In genomic region chr1:145994391-145995120, GRCh38 we compare ENCODE assay signal across 8 cellular contexts. TPM values are rescaled to one million over a fixed set of nuclear protein-coding genes. Genes with fewer than 3 reads are reported as not detected.
DNase-seq lines count a peak whose midpoint lies in the region; ATAC-seq and TF ChIP-seq lines count a peak whose summit lies in the region.

No MANE protein-coding gene starts in this region.

- H3K4me1 ChIP-seq in left ventricle myocardium inferior, result peaks cover 86% of the 10 kb centered on the region
- peaks cover 15% of the 10 kb centered on the region for H3K4me1 ChIP-seq in hepatocyte (ENCODE audit: insufficient read depth)

- H2AFZ ChIP-seq in hepatocyte, result no peak overlapping the region

- H3K27me3 Mint-ChIP-seq in activated T-cell treated with anti-CD3 and anti-CD28 coated beads, Interleukin-2, amount 50 U/mL, for 4 hours (ENCODE audit: low read depth), result no peaks in the 10 kb centered on the region

- no peak for TF ChIP-seq CTCF in left ventricle myocardium inferior (IDR thresholded peaks at IDR 0.05; ENCODE audit: borderline replicate concordance)
- TF ChIP-seq CTCF in hepatocyte (IDR thresholded peaks at IDR 0.05; ENCODE audit: poor library complexity), result no peak

- H3K36me3 Mint-ChIP-seq in activated T-cell treated with anti-CD3 and anti-CD28 coated beads, Interleukin-2, amount 50 U/mL, for 4 hours (ENCODE audit: insufficient read depth), result peaks cover 31% of the 10 kb centered on the region

- H3K4me3 Mint-ChIP-seq in activated T-cell treated with anti-CD3 and anti-CD28 coated beads, Interleukin-2, amount 50 U/mL, for 4 hours, result peak overlapping the region; percentile 85

- H3K27ac ChIP-seq in left ventricle myocardium inferior (replicated peaks) (peak overlapping the region; percentile 99), hepatocyte (peak overlapping the region; percentile 81)

- peaks cover 68% of the 10 kb centered on the region for H3K4me1 Mint-ChIP-seq in activated T-cell treated with anti-CD3 and anti-CD28 coated beads, Interleukin-2, amount 50 U/mL, for 4 hours (ENCODE audit: low read depth)

- H3K36me3 ChIP-seq in left ventricle myocardium inferior, result peaks cover 40% of the 10 kb centered on the region
- H3K36me3 ChIP-seq in hepatocyte (replicated peaks; ENCODE audit: insufficient read depth, low read depth), result peaks cover 6% of the 10 kb centered on the region

- no peaks in the 10 kb centered on the region for H3K27me3 ChIP-seq in left ventricle myocardium inferior (ENCODE audit: low read depth)
- H3K27me3 ChIP-seq in hepatocyte, result no peaks in the 10 kb centered on the region

- H3K9me3 ChIP-seq in left ventricle myocardium inferior (replicated peaks) (no peaks in the 10 kb centered on the region), hepatocyte (ENCODE audit: low read depth) (no peaks in the 10 kb centered on the region)

- peaks cover 41% of the 10 kb centered on the region for H3K79me2 ChIP-seq in hepatocyte

- H3K9me3 Mint-ChIP-seq in activated T-cell treated with anti-CD3 and anti-CD28 coated beads, Interleukin-2, amount 50 U/mL, for 4 hours, result no peaks in the 10 kb centered on the region

- intact Hi-C loops in left ventricle myocardium inferior (cut with micrococcal nuclease), result no loop called here
- intact Hi-C loops in Right ventricle myocardium inferior (cut with DNase I), result loop anchor here (1.0 kb wide), 1 partner anchor 8 kb away; no protein-coding TSS in a partner anchor

- ATAC-seq in Right ventricle myocardium inferior, result no peak
- ATAC-seq in activated T-cell treated with anti-CD3 and anti-CD28 coated beads, Interleukin-2, amount 50 U/mL, for 4 hours, result peak in 1 of 2 donors; percentile 19
- ATAC-seq in HG03045 (IDR thresholded peaks at IDR 0.05; ENCODE audit: unreplicated experiment), result no peak
- ATAC-seq in GM19467 (IDR thresholded peaks at IDR 0.05; ENCODE audit: unreplicated experiment), result no peak

- 80% methylated on average over 10 of the region's 10 CpGs for WGBS in hepatocyte (ENCODE audit: low lambda C conversion rate, missing lambda C conversion rate)

- DNase-seq in left ventricle myocardium inferior (no peak), Right ventricle myocardium inferior (ENCODE audit: missing footprints) (no peak), hepatocyte (ENCODE audit: low spot score) (no peak), KG1 (lab: John Stamatoyannopoulos, UW) (no peak)
- no peak for DNase-seq in activated T-cell treated with anti-CD3 and anti-CD28 coated beads, Interleukin-2, amount 50 U/mL, for 4 hours
- peak; percentile 69 for DNase-seq in stimulated activated CD8-positive, alpha-beta memory T cell treated with anti-CD3 and anti-CD28 coated beads, Interleukin-4, amount 100 ng/mL, for 48 hours

- H4K20me1 ChIP-seq in hepatocyte (ENCODE audit: insufficient read depth, poor library complexity, severe bottlenecking), result peaks cover 36% of the 10 kb centered on the region

- H3K4me3 ChIP-seq in left ventricle myocardium inferior, result peak overlapping the region; percentile 86
- H3K4me3 ChIP-seq in hepatocyte, result peak overlapping the region; percentile 88

- H3K4me2 ChIP-seq in hepatocyte, result peak overlapping the region; percentile 84

- H3K9me2 ChIP-seq in hepatocyte (replicated peaks; ENCODE audit: insufficient read depth), result no peaks in the 10 kb centered on the region

RNA-seq across cellular contexts. Expression of gene TXNIP, which starts 1.8 kb away (rescaled TPM):
- total RNA-seq in left ventricle myocardium inferior, result 753 TPM
- 1,017 TPM for total RNA-seq in Right ventricle myocardium inferior
- 10 to 100 TPM; 68.9 to 91.0 (median 83.7) TPM for total RNA-seq in activated T-cell treated with anti-CD3 and anti-CD28 coated beads, Interleukin-2, amount 50 U/mL, for 4 hours
- 160 TPM in 2 replicates for total RNA-seq in hepatocyte
- polyA plus RNA-seq in hepatocyte, result 75.3 and 85.0 TPM in 2 replicates

RNA-seq across cellular contexts. Expression of gene HJV, which starts 27.0 kb away (rescaled TPM):
- total RNA-seq in left ventricle myocardium inferior, result 90.3 TPM
- 71.0 TPM for total RNA-seq in Right ventricle myocardium inferior
- total RNA-seq in activated T-cell treated with anti-CD3 and anti-CD28 coated beads, Interleukin-2, amount 50 U/mL, for 4 hours, result not detected
- total RNA-seq in hepatocyte, result 5.7 and 6.7 TPM in 2 replicates
- 1.00 and 3.0 TPM in 2 replicates for polyA plus RNA-seq in hepatocyte

RNA-seq across cellular contexts. Expression of gene POLR3GL, which starts 30.1 kb away (rescaled TPM):
- 45.6 TPM for total RNA-seq in left ventricle myocardium inferior
- 49.1 TPM for total RNA-seq in Right ventricle myocardium inferior
- 10 to 100 TPM; 11.7 to 14.5 (median 13.9) TPM for total RNA-seq in activated T-cell treated with anti-CD3 and anti-CD28 coated beads, Interleukin-2, amount 50 U/mL, for 4 hours
- total RNA-seq in hepatocyte, result 10.5 and 15.6 TPM in 2 replicates
- 27.2 and 27.3 TPM in 2 replicates for polyA plus RNA-seq in hepatocyte

RNA-seq across cellular contexts. Expression of gene ANKRD34A, which starts 30.2 kb away (rescaled TPM):
- 0.66 TPM for total RNA-seq in left ventricle myocardium inferior
- 0.62 TPM for total RNA-seq in Right ventricle myocardium inferior
- 1 to 10 TPM; 6.2 to 8.7 (median 7.6) TPM for total RNA-seq in activated T-cell treated with anti-CD3 and anti-CD28 coated beads, Interleukin-2, amount 50 U/mL, for 4 hours
- total RNA-seq in hepatocyte, result 0.28 and 0.90 TPM in 2 replicates
- 0.76 and 0.83 TPM in 2 replicates for polyA plus RNA-seq in hepatocyte

RNA-seq across cellular contexts. Expression of gene LIX1L, which starts 36.7 kb away (rescaled TPM):
- total RNA-seq in left ventricle myocardium inferior (23.0 TPM), Right ventricle myocardium inferior (25.8 TPM), hepatocyte (14.0 and 17.9 TPM in 2 replicates)
- total RNA-seq in activated T-cell treated with anti-CD3 and anti-CD28 coated beads, Interleukin-2, amount 50 U/mL, for 4 hours, result 10 to 100 TPM; 40.7 to 43.3 (median 41.9) TPM
- polyA plus RNA-seq in hepatocyte, result 15.3 and 16.3 TPM in 2 replicates
